8 cellular contexts compared by ENCODE assay signal in the genomic region with DNA sequence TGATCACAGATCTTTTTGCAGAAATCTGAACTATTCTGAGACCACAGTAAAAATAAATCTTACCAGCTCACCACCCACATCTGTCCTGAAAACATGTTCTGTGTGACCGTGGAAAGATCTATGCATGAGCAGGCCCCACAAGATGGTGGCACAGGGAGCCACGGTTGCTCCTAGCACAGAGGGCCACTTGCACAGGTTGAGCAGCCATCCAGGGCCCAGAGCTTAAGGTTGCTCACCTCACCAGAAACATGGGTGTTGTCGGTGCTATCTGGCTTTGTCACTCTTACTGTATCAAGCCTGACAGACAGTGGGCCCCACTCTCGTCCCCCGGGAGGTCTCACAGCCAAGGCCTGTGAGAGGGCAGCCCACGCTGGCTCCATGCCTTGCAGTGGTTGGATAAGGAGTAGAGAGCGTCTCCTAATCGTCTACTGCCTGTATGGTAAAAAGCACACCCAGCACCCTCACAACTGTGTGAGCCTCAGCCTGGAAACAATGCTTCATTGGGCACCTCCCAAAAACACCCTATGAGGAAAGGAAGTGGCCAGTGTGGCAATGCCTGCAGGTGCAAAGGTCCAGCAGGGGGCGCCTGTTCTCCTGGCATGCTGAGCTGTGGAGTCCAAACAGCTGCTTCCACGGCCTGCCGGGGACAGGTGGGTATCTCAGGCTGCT. TPM values are rescaled to one million over a fixed set of nuclear protein-coding genes. Genes with fewer than 3 reads are reported as not detected.
A peak's percentile ranks its signal among the peaks of the same experiment; 100 is the strongest.
DNase-seq lines count a peak whose midpoint lies in the region; ATAC-seq, FAIRE-seq and TF ChIP-seq lines count a peak whose summit lies in the region.

No MANE protein-coding gene starts in this region.

- H3K4me1 ChIP-seq in Karpas-422 (ENCODE audit: low read length) (peaks cover 15% of the 10 kb centered on the region), right atrium auricular region (peaks cover 0 to 29% of the 10 kb centered on the region in 2 donors), small intestine (ENCODE audit: control insufficient read depth in 2 of 2, insufficient read depth in 1 of 2, low read depth in 1 of 2, low read length in 1 of 2) (no peaks in the 10 kb centered on the region)

- WGBS in small intestine, 3 donors = 62 to 65% (median 64%) methylated on average over 11 of the region's 11 CpGs

- peaks cover 8% of the 10 kb centered on the region; the same call in 1 of the 2 replicates for H3K79me2 ChIP-seq in Karpas-422 (ENCODE audit: low read length)

- H3K4me2 ChIP-seq in Karpas-422 (ENCODE audit: low read depth, low read length, poor library complexity, severe bottlenecking) = no peak overlapping the region

- H3K27ac ChIP-seq in Karpas-422 (ENCODE audit: low read length) (no peak overlapping the region), right atrium auricular region (peak overlapping the region; percentile 44 to 55), small intestine (ENCODE audit: low read depth in 1 of 2, low read length in 1 of 2) (no peak overlapping the region)

- peaks cover 9% of the 10 kb centered on the region; the same call in 1 of the 2 replicates for H4K20me1 ChIP-seq in Karpas-422 (ENCODE audit: insufficient read depth, low read depth, low read length)

- no peak overlapping the region for H3K4me3 ChIP-seq in Karpas-422 (ENCODE audit: low read length)
- no peak overlapping the region for H3K4me3 ChIP-seq in right atrium auricular region
- no peak overlapping the region for H3K4me3 ChIP-seq in small intestine (ENCODE audit: low read depth in 1 of 2, low read length in 2 of 2)

- TF ChIP-seq CTCF in right atrium auricular region (IDR thresholded peaks at IDR 0.05) = peak; percentile 62 to 82

- H3K9ac ChIP-seq in Karpas-422 (ENCODE audit: low read length) = no peak overlapping the region

- H3K36me3 ChIP-seq in Karpas-422 (ENCODE audit: insufficient read depth, low read length) (peaks cover 27% of the 10 kb centered on the region; the same call in 1 of the 2 replicates), right atrium auricular region (peaks cover 65% of the 10 kb centered on the region), small intestine (ENCODE audit: control insufficient read depth in 2 of 2, insufficient read depth in 2 of 2, low read length in 2 of 2) (peaks cover 4 to 19% of the 10 kb centered on the region in 2 donors)

- no peaks in the 10 kb centered on the region for H3K9me2 ChIP-seq in Karpas-422 (replicated peaks; ENCODE audit: insufficient read depth, low read length)

- H3K27me3 ChIP-seq in Karpas-422 (ENCODE audit: low read length) = no peaks in the 10 kb centered on the region
- H3K27me3 ChIP-seq in right atrium auricular region = no peaks in the 10 kb centered on the region
- H3K27me3 ChIP-seq in small intestine (ENCODE audit: control insufficient read depth in 2 of 2, insufficient read depth in 2 of 2, low read length in 2 of 2) = no peaks in the 10 kb centered on the region

- no peak overlapping the region for H2AFZ ChIP-seq in Karpas-422 (ENCODE audit: low read length)

- DNase-seq in AG20443 (ENCODE audit: low spot score) (peak; percentile 90), GM19238 (ENCODE audit: insufficient read length, low spot score) (peak; percentile 69), Karpas-422 (peak; percentile 90), SW 1271 (lab: John Stamatoyannopoulos, UW) (peak; percentile 34 to 39), right atrium auricular region (ENCODE audit: low spot score) (peak; percentile 85), small intestine (peak; percentile 76)
- peak; percentile 29 for DNase-seq in activated naive CD8-positive, alpha-beta T cell treated with anti-CD3 and anti-CD28 coated beads, Interleukin-2, amount 50 U/mL, for 16 hours (ENCODE audit: low read depth, low spot score)

- FAIRE-seq in small intestine (lab: Jason Lieb, UNC) = no peak

- ATAC-seq in GM18861 (IDR thresholded peaks at IDR 0.05; ENCODE audit: unreplicated experiment) = no peak

- H3K9me3 ChIP-seq in Karpas-422 (ENCODE audit: low read length) = no peaks in the 10 kb centered on the region
- no peaks in the 10 kb centered on the region for H3K9me3 ChIP-seq in right atrium auricular region
- no peaks in the 10 kb centered on the region for H3K9me3 ChIP-seq in small intestine (ENCODE audit: control insufficient read depth, low read depth)

RNA-seq across cellular contexts. Expression of a gene that starts 19.6 kb away (rescaled TPM):
- total RNA-seq in Karpas-422 (2014; rRNA removed; shearing (Covaris generic); ENCODE audit: low replicate concordance) = 0.48 TPM in 1 of 2 replicates, not detected in the other
- 100 to 1,000 TPM; 158 to 337 TPM for total RNA-seq in right atrium auricular region
- polyA plus RNA-seq in small intestine = 10 to 100 TPM; 11.9 to 56.4 (median 33.5) TPM

RNA-seq across cellular contexts. Expression of a gene that starts 49.4 kb away (rescaled TPM):
- 34.2 and 48.8 TPM in 2 replicates for total RNA-seq in Karpas-422 (2014; rRNA removed; shearing (Covaris generic); ENCODE audit: low replicate concordance)
- total RNA-seq in right atrium auricular region = 10 to 100 TPM; 60.1 to 91.9 TPM
- 10 to 100 TPM; 67.2 to 89.9 (median 83.8) TPM for polyA plus RNA-seq in small intestine

Comparison
In these comparisons a context has a peak if more than half of its experiments do, and no peak if none do; other contexts are left out.
1. DNase-seq: peak in every context shown above with its lines; median percentile 90 in AG20443; 90 in Karpas-422; 85 in right atrium auricular region; 76 in small intestine; 69 in GM19238; 36 in SW 1271; 29 in activated naive CD8-positive, alpha-beta T cell treated with anti-CD3 and anti-CD28 coated beads, Interleukin-2, amount 50 U/mL, for 16 hours.
2. H3K27ac ChIP-seq: peak in right atrium auricular region (2 of 2); none in Karpas-422 (single experiment) and small intestine (0 of 2).
3. RNA of a gene that starts 19.6 kb away (total RNA-seq): 158 to 337 TPM in right atrium auricular region; 0.48 TPM in Karpas-422; every median in the first group is over 100 times any median in the second.